Comparison of ENCODE assay signal across 33 cellular contexts in the genomic region with DNA sequence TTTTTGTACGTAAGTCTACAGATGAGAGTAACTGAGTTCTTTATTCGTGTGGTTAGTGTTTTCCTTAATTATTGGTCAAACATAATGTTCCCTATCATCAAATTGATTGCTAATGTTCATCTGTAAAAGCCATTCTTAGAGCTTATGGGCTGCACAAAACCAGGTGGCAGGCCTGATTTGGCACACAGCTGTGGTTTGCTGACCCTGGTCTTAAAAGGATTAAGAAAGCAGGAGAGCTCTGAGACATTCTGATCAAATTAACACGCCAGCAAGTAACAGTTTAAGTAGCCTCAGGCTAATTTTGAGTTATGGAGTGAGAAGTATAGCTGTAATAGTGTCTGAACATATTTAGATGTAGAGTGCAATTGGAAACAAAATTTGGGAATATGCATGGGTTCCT.
"Had no signal": no experiment of that assay in that cellular context is flagged by ENCODE, and none has a peak within 500 bp of the region (broad histone marks: within the 10 kb centered on the region; RNA-seq: fewer than 3 reads in every experiment).

No MANE protein-coding gene starts in this region.

- H3K4me1 ChIP-seq: body of pancreas had no signal

- H3K36me3 ChIP-seq: ascending aorta had no signal

- H3K4me3 ChIP-seq: ascending aorta, body of pancreas had no signal

- H3K9me3 ChIP-seq: ascending aorta, body of pancreas, SK-N-SH had no signal

- H3K36me3 Mint-ChIP-seq: activated naive CD4-positive, alpha-beta T cell treated with anti-CD3 and anti-CD28 coated beads, Interleukin-2, amount 50 U/mL, for 72 hours; IgD-negative memory B cell had no signal

- H3K4me2 ChIP-seq: SK-N-SH had no signal

- H3K9me3 Mint-ChIP-seq: activated T-helper 1 cell treated with anti-CD3 and anti-CD28 coated beads, Interleukin-12 subunit alpha, Interleukin-12 subunit beta, Interleukin-2, Interleukin-4 antibody, amounts not matched to agents 30 ng/mL and 10 ng/mL and 1 ng/mL, durations not matched to agents 14 hours and 24 hours and 36 hours; IgD-negative memory B cell had no signal

- H3K9ac ChIP-seq: SK-N-SH had no signal

- H3K27ac Mint-ChIP-seq: activated CD4-positive, alpha-beta T cell treated with anti-CD3 and anti-CD28 coated beads for 36 hours; activated CD8-positive, alpha-beta T cell treated with anti-CD3 and anti-CD28 coated beads, Interleukin-2, amount 10 ng/mL, durations not matched to agents 7 days and 5 days; activated naive CD4-positive, alpha-beta T cell treated with anti-CD3 and anti-CD28 coated beads, Interleukin-2, amount 50 U/mL, for 72 hours; activated naive CD8-positive, alpha-beta T cell treated with anti-CD3 and anti-CD28 coated beads, Interleukin-2, amount 50 U/mL, for 24 hours; activated T-helper 1 cell treated with anti-CD3 and anti-CD28 coated beads, Interleukin-12 subunit alpha, Interleukin-12 subunit beta, Interleukin-2, Interleukin-4 antibody, amounts not matched to agents 30 ng/mL and 10 ng/mL and 1 ng/mL, durations not matched to agents 14 hours and 24 hours and 36 hours; IgD-negative memory B cell had no signal

- DNase-seq: activated CD4-positive, alpha-beta T cell treated with anti-CD3 and anti-CD28 coated beads for 36 hours; activated CD4-positive, alpha-beta T cell treated with anti-CD3 and anti-CD28 coated beads, Interleukin-2, amount 50 U/mL, for 1 hour; activated CD8-positive, alpha-beta memory T cell treated with anti-CD3 and anti-CD28 coated beads, Interleukin-2, amount 50 U/mL, for 48 hours; activated CD8-positive, alpha-beta T cell treated with anti-CD3 and anti-CD28 coated beads, Interleukin-2, amount 10 ng/mL, durations not matched to agents 7 days and 5 days; activated effector memory CD4-positive, alpha-beta T cell treated with Interleukin-2 at 50 U/mL for 16 hours; activated naive CD4-positive, alpha-beta T cell; activated naive CD8-positive, alpha-beta T cell treated with anti-CD3 and anti-CD28 coated beads, Interleukin-2, amount 50 U/mL, for 24 hours; activated T-cell treated with anti-CD3 and anti-CD28 coated beads, Interleukin-2, amount 50 U/mL, for 1 hour; amniotic stem cell; body of pancreas; KG1; MV-4-11; NCI-H1092 treated with DMSO at 0.1 percent for 48 hours; NCI-H1417 treated with DMSO at 0.1 percent for 48 hours; NCI-H1694; NCI-H2029; NCI-H2107; NCI-H2171 treated with DMSO at 0.1 percent for 48 hours; NCI-H226; NCI-H510A; NCI-H748 treated with DMSO at 0.1 percent for 48 hours; OCI-M1; RPMI8226; SK-N-SH; T-helper 1 cell had no signal

- H3K4me3 Mint-ChIP-seq: activated CD4-positive, alpha-beta T cell treated with anti-CD3 and anti-CD28 coated beads for 36 hours; activated CD8-positive, alpha-beta T cell treated with anti-CD3 and anti-CD28 coated beads, Interleukin-2, amount 10 ng/mL, durations not matched to agents 7 days and 5 days; activated naive CD8-positive, alpha-beta T cell treated with anti-CD3 and anti-CD28 coated beads, Interleukin-2, amount 50 U/mL, for 24 hours; activated T-helper 1 cell treated with anti-CD3 and anti-CD28 coated beads, Interleukin-12 subunit alpha, Interleukin-12 subunit beta, Interleukin-2, Interleukin-4 antibody, amounts not matched to agents 30 ng/mL and 10 ng/mL and 1 ng/mL, durations not matched to agents 14 hours and 24 hours and 36 hours; central memory CD8-positive, alpha-beta T cell; IgD-negative memory B cell had no signal

- H3K27me3 ChIP-seq: ascending aorta, body of pancreas had no signal

- H3K4me1 Mint-ChIP-seq: activated CD4-positive, alpha-beta T cell treated with anti-CD3 and anti-CD28 coated beads for 36 hours; activated naive CD8-positive, alpha-beta T cell treated with anti-CD3 and anti-CD28 coated beads, Interleukin-2, amount 50 U/mL, for 24 hours; central memory CD8-positive, alpha-beta T cell; IgD-negative memory B cell had no signal

- ATAC-seq: activated CD4-positive, alpha-beta T cell treated with anti-CD3 and anti-CD28 coated beads for 36 hours; activated CD8-positive, alpha-beta T cell treated with anti-CD3 and anti-CD28 coated beads, Interleukin-2, amount 10 ng/mL, durations not matched to agents 7 days and 5 days; activated naive CD4-positive, alpha-beta T cell treated with anti-CD3 and anti-CD28 coated beads, Interleukin-2, amount 50 U/mL, for 72 hours; activated naive CD8-positive, alpha-beta T cell treated with anti-CD3 and anti-CD28 coated beads, Interleukin-2, amount 50 U/mL, for 24 hours; body of pancreas; Panc1; Right ventricle myocardium inferior had no signal

- H3K27ac ChIP-seq: ascending aorta, body of pancreas, VCaP had no signal

- H3K27me3 Mint-ChIP-seq: activated CD4-positive, alpha-beta T cell treated with anti-CD3 and anti-CD28 coated beads for 36 hours; activated naive CD8-positive, alpha-beta T cell treated with anti-CD3 and anti-CD28 coated beads, Interleukin-2, amount 50 U/mL, for 24 hours; central memory CD8-positive, alpha-beta T cell; IgD-negative memory B cell had no signal
